ENCODE assay signal across 19 cellular contexts in the genomic region with DNA sequence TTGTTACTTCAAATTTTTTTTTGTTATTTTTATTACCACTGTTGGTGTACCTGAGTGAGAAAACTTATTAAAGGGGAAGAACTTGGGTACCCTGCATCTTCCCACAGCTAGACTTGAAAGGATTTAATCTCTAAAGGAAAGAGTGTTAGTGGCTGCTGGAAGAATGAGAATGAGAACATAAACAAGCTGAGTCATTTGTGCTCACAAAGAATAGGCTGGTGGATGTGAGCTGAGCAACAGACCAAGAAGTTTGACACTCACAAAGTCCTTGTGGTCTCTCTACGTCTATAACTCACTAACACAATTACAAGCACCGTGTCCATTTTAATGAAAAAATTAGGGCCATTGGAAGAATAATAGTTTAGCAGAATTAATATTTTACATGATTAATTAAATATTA.
DNase-seq lines count a peak whose midpoint lies in the region; ATAC-seq, FAIRE-seq and TF ChIP-seq lines count a peak whose summit lies in the region.
"Had no signal": no experiment of that assay in that cellular context is flagged by ENCODE, and none has a peak within 500 bp of the region (broad histone marks: within the 10 kb centered on the region; RNA-seq: fewer than 3 reads in every experiment).

No MANE protein-coding gene starts in this region.

- H4K5ac ChIP-seq in H1 (ENCODE audit: insufficient read length, low read depth, low read length): no peak overlapping the region
- no peak overlapping the region for H4K5ac ChIP-seq in mesendoderm (ENCODE audit: low read length)

- WGBS in H1 (ENCODE audit: extremely low coverage in 1 of 2, insufficient coverage in 1 of 2, insufficient read length in 1 of 2, insufficient replicate concordance in 2 of 2, low coverage in 1 of 2, low lambda C conversion rate in 2 of 2, missing lambda C conversion rate in 1 of 2), 2 experiments: 45% methylated on average over 2 of the region's 2 CpGs; no CpG with 5 or more reads in 1 of the 2 experiments
- WGBS in mesendoderm (ENCODE audit: extremely low coverage, insufficient coverage, low lambda C conversion rate): no CpG with 5 or more reads among the region's 2 CpGs

- no peak overlapping the region for H2AFZ ChIP-seq in H1 (ENCODE audit: low read length)

- FAIRE-seq in H1 (lab: Jason Lieb, UNC): no peak
- FAIRE-seq: D721Med, GM18507 had no signal

- DNase-seq in DMS53 (lab: John Stamatoyannopoulos, UW) (peak; percentile 65), NCI-H460 (ENCODE audit: extremely low read depth, low read depth) (peak; percentile 9), H1 (ENCODE audit: low read depth in 1 of 2, low spot score in 2 of 2) (no peak), mesendoderm (peak; percentile 65), NCI-H510A (lab: John Stamatoyannopoulos, UW) (no peak), MV-4-11 (lab: John Stamatoyannopoulos, UW) (no peak)
- DNase-seq: CD8-positive, alpha-beta T cell; COR-L47; DMS153; GF-D8; GOT3; HCEC 1CT; HFFc6; IMR-90 had no signal

- H3K18ac ChIP-seq in H1 (ENCODE audit: extremely low read depth, low read length) (no peak overlapping the region), mesendoderm (ENCODE audit: low read length) (no peak overlapping the region)

- no peak for TF ChIP-seq POLR2A in H1 (IDR thresholded peaks at IDR 0.05; ENCODE audit: control extremely low read depth in 1 of 2, low read depth in 2 of 2, low read length in 2 of 2)

- H3K36me3 ChIP-seq in H1 (ENCODE audit: control insufficient read depth in 2 of 4, insufficient read depth in 4 of 4, low read length in 3 of 4) (no peaks in the 10 kb centered on the region), mesendoderm (ENCODE audit: control insufficient read depth, insufficient read depth, low read length) (no peaks in the 10 kb centered on the region)

- H3K56ac ChIP-seq in H1 (replicated peaks; ENCODE audit: insufficient read length, low read depth, low read length) (no peak overlapping the region), mesendoderm (ENCODE audit: low read length) (no peak overlapping the region)

- ATAC-seq in HG03025 (IDR thresholded peaks at IDR 0.05; ENCODE audit: low FRiP score, unreplicated experiment) (no peak), GM19397 (IDR thresholded peaks at IDR 0.05; ENCODE audit: unreplicated experiment) (no peak)
- ATAC-seq: CD8-positive, alpha-beta T cell had no signal

- no peak overlapping the region for H2BK120ac ChIP-seq in H1 (replicated peaks; ENCODE audit: low read depth, low read length)
- H2BK120ac ChIP-seq in mesendoderm (ENCODE audit: low read depth, low read length): no peak overlapping the region

- H2BK5ac ChIP-seq in H1 (ENCODE audit: low read depth, low read length) (no peak overlapping the region), mesendoderm (ENCODE audit: low read length) (no peak overlapping the region)

- H2BK20ac ChIP-seq in H1 (ENCODE audit: low read length): no peak overlapping the region

- CTCF ChIA-PET in H1 (lab: Charles Lee; ENCODE audit: partially characterized antibody): interaction anchor here (1.2 kb wide), 1 partner anchor 11 kb away, joined by 4 read pairs; no protein-coding TSS in a partner anchor

- no peaks in the 10 kb centered on the region for H3K27me3 ChIP-seq in H1 (replicated peaks in 1 of 4; ENCODE audit: control insufficient read depth in 3 of 4, extremely low read depth in 1 of 4, insufficient read depth in 3 of 4, low read length in 3 of 4)
- no peaks in the 10 kb centered on the region for H3K27me3 ChIP-seq in mesendoderm (ENCODE audit: insufficient read depth, low read length, poor library complexity)

- no peak overlapping the region for H2BK12ac ChIP-seq in H1 (ENCODE audit: low read depth, low read length)

- H3K27ac ChIP-seq in H1 (ENCODE audit: low read depth, low read length): no peak overlapping the region
- no peak overlapping the region for H3K27ac ChIP-seq in mesendoderm (ENCODE audit: low read depth, low read length)
- H3K27ac ChIP-seq: 22Rv1 had no signal

- no peak for TF ChIP-seq RAD21 in H1 (IDR thresholded peaks at IDR 0.05 in 1 of 2, conservative IDR thresholded peaks at IDR 0.05 in 1 of 2; ENCODE audit: low read depth in 2 of 2, low read length in 2 of 2)

- H4K8ac ChIP-seq in H1 (ENCODE audit: extremely low read depth, insufficient read depth, low read length): no peak overlapping the region
- no peak overlapping the region for H4K8ac ChIP-seq in mesendoderm (ENCODE audit: low read depth, low read length)

- H3K4me3 ChIP-seq in H1 (ENCODE audit: extremely low read depth in 1 of 4, insufficient read depth in 2 of 4, low read depth in 3 of 4, low read length in 4 of 4) (no peak overlapping the region), mesendoderm (ENCODE audit: low read length) (no peak overlapping the region)

- H3K4ac ChIP-seq in H1 (replicated peaks; ENCODE audit: insufficient read length, low read depth, low read length): no peak overlapping the region
- H3K4ac ChIP-seq in mesendoderm (ENCODE audit: low read depth, low read length): no peak overlapping the region

- H4K91ac ChIP-seq in H1 (replicated peaks; ENCODE audit: insufficient read length, low read length): no peak overlapping the region

- H3K9ac ChIP-seq in H1 (replicated peaks in 1 of 4; ENCODE audit: extremely low read depth in 1 of 4, low read depth in 3 of 4, low read length in 3 of 4): no peak overlapping the region
- no peak overlapping the region for H3K9ac ChIP-seq in mesendoderm (ENCODE audit: low read length)

- H3K79me1 ChIP-seq in H1 (ENCODE audit: low read depth, low read length): no peaks in the 10 kb centered on the region
- no peaks in the 10 kb centered on the region for H3K79me1 ChIP-seq in mesendoderm (ENCODE audit: low read length)

- no peaks in the 10 kb centered on the region for H3K9me3 ChIP-seq in H1 (ENCODE audit: insufficient read depth in 2 of 2, low read depth in 1 of 2, low read length in 1 of 2)

- H3K14ac ChIP-seq in H1 (ENCODE audit: insufficient read length): no peak overlapping the region

- TF ChIP-seq CTCF in H1 (IDR thresholded peaks at IDR 0.05; ENCODE audit: control extremely low read depth in 1 of 3, insufficient read depth in 1 of 3, low read depth in 1 of 3, low read length in 3 of 3): no peak

- H3K23me2 ChIP-seq in H1 (ENCODE audit: low read depth, low read length): no peaks in the 10 kb centered on the region

- H3K4me1 ChIP-seq in H1 (replicated peaks in 1 of 4; ENCODE audit: control insufficient read depth in 3 of 4, insufficient read depth in 4 of 4, low read length in 3 of 4) (peaks cover 0 to 7% (median 0%) of the 10 kb centered on the region in 4 experiments; a peak in 3 of 7 replicates), mesendoderm (ENCODE audit: control insufficient read depth, low read depth, low read length) (no peaks in the 10 kb centered on the region)

- POLR2A ChIA-PET in H1 (lab: Charles Lee; ENCODE audit: partially characterized antibody): no interaction called here

- H2BK15ac ChIP-seq in H1 (ENCODE audit: low read length) (no peak overlapping the region), mesendoderm (replicated peaks; ENCODE audit: low read depth) (no peak overlapping the region)

- H3K4me2 ChIP-seq in H1 (ENCODE audit: insufficient read depth in 1 of 2, low read depth in 2 of 2, low read length in 2 of 2) (no peak overlapping the region), mesendoderm (ENCODE audit: low read length) (no peak overlapping the region)

- TF ChIP-seq EP300 in H1 (IDR thresholded peaks at IDR 0.05; ENCODE audit: borderline replicate concordance in 1 of 2, low read depth in 2 of 2, low read length in 2 of 2): no peak

- no peaks in the 10 kb centered on the region for H4K20me1 ChIP-seq in H1 (replicated peaks in 1 of 2; ENCODE audit: control insufficient read depth in 1 of 2, insufficient read depth in 2 of 2, low read length in 2 of 2)

- H2AK5ac ChIP-seq in H1 (ENCODE audit: low read depth, low read length): no peak overlapping the region
- no peak overlapping the region for H2AK5ac ChIP-seq in mesendoderm (ENCODE audit: low read length)

- H3K23ac ChIP-seq in H1 (ENCODE audit: insufficient read length): no peak overlapping the region
- H3K23ac ChIP-seq in mesendoderm (ENCODE audit: low read length): no peak overlapping the region

- H3K79me2 ChIP-seq in H1 (ENCODE audit: control insufficient read depth in 1 of 2, insufficient read depth in 2 of 2, low read length in 2 of 2) (no peaks in the 10 kb centered on the region), mesendoderm (ENCODE audit: control insufficient read depth, insufficient read depth, low read length) (no peaks in the 10 kb centered on the region)

TF ChIP-seq in H1, 55 proteins besides CTCF, POLR2A, EP300 and RAD21:
- TF ChIP-seq BACH1 (IDR thresholded peaks at IDR 0.05; ENCODE audit: low read length): 0 out of 2 replicates have a peak, but pooled peaks have one; percentile 43
- TF ChIP-seq SAP30 (IDR thresholded peaks at IDR 0.05; ENCODE audit: insufficient read depth, insufficient replicate concordance, low read length): no peak
- TF ChIP-seq PHF8 (conservative IDR thresholded peaks at IDR 0.05; ENCODE audit: low read depth, low read length): no peak
- peak; percentile 36; the same call in 1 of the 2 replicates for TF ChIP-seq MAFK (IDR thresholded peaks at IDR 0.05; ENCODE audit: low read depth, low read length)

Comparison
In these comparisons a context has a peak if more than half of its experiments do, and no peak if none do; other contexts are left out.
1. DNase-seq: peak in DMS53 (single experiment), NCI-H460 (single experiment) and mesendoderm (single experiment); none in H1 (0 of 2), NCI-H510A (single experiment) and MV-4-11 (single experiment).